In the genomic region with DNA sequence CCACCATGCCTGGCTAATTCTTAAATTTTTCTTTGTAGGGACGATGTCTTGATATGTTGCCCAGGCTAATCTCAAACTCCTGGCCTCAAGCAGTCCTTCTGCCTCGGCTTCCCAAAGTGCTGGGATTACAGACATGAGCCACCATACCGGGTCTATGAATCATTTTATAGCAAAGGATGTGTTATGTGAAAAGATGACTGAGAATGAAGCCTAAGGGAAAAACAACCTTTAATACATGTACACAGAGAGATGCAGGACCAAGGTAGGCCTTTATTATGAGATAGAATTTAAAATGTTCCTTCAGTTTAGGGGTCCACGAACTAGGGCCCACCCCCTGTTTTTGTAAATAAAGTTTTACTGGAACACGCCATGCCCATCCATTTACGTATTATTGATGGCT, we compare ENCODE assay signal across 19 cellular contexts. TPM values are rescaled to one million over a fixed set of nuclear protein-coding genes. Genes with fewer than 3 reads are reported as not detected.
A peak's percentile ranks its signal among the peaks of the same experiment; 100 is the strongest.
DNase-seq lines count a peak whose midpoint lies in the region; ATAC-seq, FAIRE-seq and TF ChIP-seq lines count a peak whose summit lies in the region.
"Had no signal": no experiment of that assay in that cellular context is flagged by ENCODE, and none has a peak within 500 bp of the region (broad histone marks: within the 10 kb centered on the region; RNA-seq: fewer than 3 reads in every experiment).

No MANE protein-coding gene starts in this region.

- no peak for TF ChIP-seq RAD21 in A549 (conservative IDR thresholded peaks at IDR 0.05 in 1 of 2, IDR thresholded peaks at IDR 0.05 in 1 of 2)

- no peak overlapping the region for H3K4me3 Mint-ChIP-seq in T-cell
- no peak overlapping the region for H3K4me3 Mint-ChIP-seq in activated T-helper 2 cell treated with anti-CD3 and anti-CD28 coated beads, Interferon-gamma antibody, Interleukin-2, Interleukin-4, amounts not matched to agents 10 μg/mL and 5 μg/mL and 100 μg/mL, durations not matched to agents 14 hours and 24 hours and 36 hours (ENCODE audit: low read depth)
- H3K4me3 Mint-ChIP-seq: CD8-positive, alpha-beta memory T cell had no signal

- TF ChIP-seq POLR2A in A549 (IDR thresholded peaks at IDR 0.05; ENCODE audit: low read length) = no peak

- H3K4me1 ChIP-seq in A549 = peaks cover 62% of the 10 kb centered on the region
- H3K4me1 ChIP-seq: BLaER1 had no signal

- peak overlapping the region in 1 of 2 experiments; percentile 12; a peak in 1 of 6 replicates for H3K27ac ChIP-seq in A549
- H3K27ac ChIP-seq: BLaER1 had no signal

- H3K9me3 Mint-ChIP-seq in T-cell = no peaks in the 10 kb centered on the region
- no peaks in the 10 kb centered on the region for H3K9me3 Mint-ChIP-seq in activated T-helper 2 cell treated with anti-CD3 and anti-CD28 coated beads, Interferon-gamma antibody, Interleukin-2, Interleukin-4, amounts not matched to agents 10 μg/mL and 5 μg/mL and 100 μg/mL, durations not matched to agents 14 hours and 24 hours and 36 hours
- H3K9me3 Mint-ChIP-seq: CD8-positive, alpha-beta memory T cell had no signal

- TF ChIP-seq CTCF in A549 (IDR thresholded peaks at IDR 0.05) = no peak
- TF ChIP-seq CTCF in epithelial cell of esophagus (IDR thresholded peaks at IDR 0.05; ENCODE audit: insufficient read depth, low read depth, low read length, missing control alignments) = no peak
- TF ChIP-seq CTCF in GM10248 (IDR thresholded peaks at IDR 0.05; ENCODE audit: control extremely low read depth, extremely low read depth, low read depth, missing control alignments) = no peak

- POLR2A ChIA-PET in A549 (lab: Yijun Ruan, JAX) (no interaction called here), T-cell (lab: Charles Lee) (no interaction called here), GM10248 (lab: Yijun Ruan, JAX) (no interaction called here)

- no peak for FAIRE-seq in A549 (lab: Jason Lieb, UNC)
- FAIRE-seq: RCC 7860 had no signal

- intact Hi-C loops in activated T-helper 2 cell treated with anti-CD3 and anti-CD28 coated beads, Interferon-gamma antibody, Interleukin-2, Interleukin-4, amounts not matched to agents 10 μg/mL and 5 μg/mL and 100 μg/mL, durations not matched to agents 14 hours and 24 hours and 36 hours (cut with micrococcal nuclease) = no loop called here

- peaks cover 80 to 88% (median 84%) of the 10 kb centered on the region in 3 donors for H3K4me1 Mint-ChIP-seq in T-cell
- peaks cover 23% of the 10 kb centered on the region for H3K4me1 Mint-ChIP-seq in activated T-helper 2 cell treated with anti-CD3 and anti-CD28 coated beads, Interferon-gamma antibody, Interleukin-2, Interleukin-4, amounts not matched to agents 10 μg/mL and 5 μg/mL and 100 μg/mL, durations not matched to agents 14 hours and 24 hours and 36 hours (ENCODE audit: low read depth)

- no peak for TF ChIP-seq EP300 in A549 (IDR thresholded peaks at IDR 0.05)

- no peaks in the 10 kb centered on the region for H3K27me3 Mint-ChIP-seq in T-cell
- H3K27me3 Mint-ChIP-seq in activated T-helper 2 cell treated with anti-CD3 and anti-CD28 coated beads, Interferon-gamma antibody, Interleukin-2, Interleukin-4, amounts not matched to agents 10 μg/mL and 5 μg/mL and 100 μg/mL, durations not matched to agents 14 hours and 24 hours and 36 hours (ENCODE audit: low read depth) = no peaks in the 10 kb centered on the region
- H3K27me3 Mint-ChIP-seq: CD8-positive, alpha-beta memory T cell had no signal

- DNase-seq in A549 (ENCODE audit: low read depth in 1 of 2, low spot score in 1 of 2) = no peak
- DNase-seq in ELR (ENCODE audit: low read depth) = peak; percentile 57
- DNase-seq in T-cell = no peak
- peak; percentile 41 for DNase-seq in epithelial cell of esophagus (ENCODE audit: low read depth)
- no peak for DNase-seq in activated T-helper 2 cell treated with anti-CD3 and anti-CD28 coated beads, Interferon-gamma antibody, Interleukin-2, Interleukin-4, amounts not matched to agents 10 μg/mL and 5 μg/mL and 100 μg/mL, durations not matched to agents 14 hours and 24 hours and 36 hours (ENCODE audit: low spot score)
- DNase-seq in GM10248 (ENCODE audit: extremely low spot score) = no peak
- DNase-seq: CD8-positive, alpha-beta memory T cell; DMS53; NCI-H1105 treated with DMSO at 0.1 percent for 48 hours; NCI-H1694; NCI-H2081 treated with DMSO at 0.1 percent for 48 hours; NCI-H446 treated with DMSO at 0.1 percent for 48 hours; NK-92 treated with Interleukin-12 subunit alpha and Interleukin-12 subunit beta, amount 100 ng/mL, for 24 hours; SHP77 had no signal

- no peaks in the 10 kb centered on the region for H3K9me3 ChIP-seq in A549
- H3K9me3 ChIP-seq: HAP-1 had no signal

- H3K27ac Mint-ChIP-seq in T-cell = peak overlapping the region; percentile 54 to 56
- H3K27ac Mint-ChIP-seq in activated T-helper 2 cell treated with anti-CD3 and anti-CD28 coated beads, Interferon-gamma antibody, Interleukin-2, Interleukin-4, amounts not matched to agents 10 μg/mL and 5 μg/mL and 100 μg/mL, durations not matched to agents 14 hours and 24 hours and 36 hours = no peak overlapping the region

- WGBS in A549 (ENCODE audit: missing lambda C conversion rate) = 85% methylated on average over 6 of the region's 6 CpGs

- 0 out of 3 replicates have a peak overlapping the region, but pooled peaks have one; percentile 2 for H3K4me2 ChIP-seq in A549
- H3K4me2 ChIP-seq: BLaER1 had no signal

- H3K4me3 ChIP-seq in A549 = no peak overlapping the region
- no peak overlapping the region for H3K4me3 ChIP-seq in epithelial cell of esophagus (ENCODE audit: low read length)
- H3K4me3 ChIP-seq: BLaER1, HAP-1 had no signal

- peaks cover 50% of the 10 kb centered on the region for H3K36me3 Mint-ChIP-seq in T-cell
- H3K36me3 Mint-ChIP-seq in activated T-helper 2 cell treated with anti-CD3 and anti-CD28 coated beads, Interferon-gamma antibody, Interleukin-2, Interleukin-4, amounts not matched to agents 10 μg/mL and 5 μg/mL and 100 μg/mL, durations not matched to agents 14 hours and 24 hours and 36 hours (ENCODE audit: low read depth) = peaks cover 25% of the 10 kb centered on the region

- CTCF ChIA-PET in A549 (lab: Yijun Ruan, JAX) = no interaction called here
- CTCF ChIA-PET in T-cell (lab: Charles Lee) = no interaction called here
- CTCF ChIA-PET in GM10248 (lab: Yijun Ruan, JAX) = no interaction called here

- ATAC-seq in A549 (no peak), T-cell (replicated peaks in 1 of 4) (no peak), HG03521 (IDR thresholded peaks at IDR 0.05; ENCODE audit: unreplicated experiment) (no peak), GM21390 (IDR thresholded peaks at IDR 0.05; ENCODE audit: unreplicated experiment) (no peak)

TF ChIP-seq in A549, 52 proteins besides CTCF, POLR2A, EP300 and RAD21:
- TF ChIP-seq RARB (CRISPR knock-in tag; IDR thresholded peaks at IDR 0.05) (no peak), PHF8 (IDR thresholded peaks at IDR 0.05; ENCODE audit: borderline replicate concordance, low read depth) (no peak), ZC3H11A (IDR thresholded peaks at IDR 0.05) (no peak), RCOR1 (IDR thresholded peaks at IDR 0.05; ENCODE audit: low read depth, low read length) (no peak), NPAS2 (CRISPR knock-in tag; IDR thresholded peaks at IDR 0.05; ENCODE audit: borderline replicate concordance) (no peak)
- TF ChIP-seq, protein P1, sequence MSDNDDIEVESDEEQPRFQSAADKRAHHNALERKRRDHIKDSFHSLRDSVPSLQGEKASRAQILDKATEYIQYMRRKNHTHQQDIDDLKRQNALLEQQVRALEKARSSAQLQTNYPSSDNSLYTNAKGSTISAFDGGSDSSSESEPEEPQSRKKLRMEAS (IDR thresholded peaks at IDR 0.05) = no peak

RNA-seq across cellular contexts. Expression of a gene that starts 41.0 kb away (rescaled TPM):
- 99.2 and 119 TPM in 2 replicates for polyA plus RNA-seq in A549 (2011; rRNA removed)
- polyA plus RNA-seq in A549 (2012; cell fraction: cytosol; rRNA removed) = 20.6 and 26.7 TPM in 2 replicates
- polyA plus RNA-seq in A549 (2012; cell fraction: nucleus; rRNA removed) = 20.0 and 30.7 TPM in 2 replicates
- polyA plus RNA-seq in A549 (2017; fragmentation: RNase III; extraction: RNeasy Plus Mini Kit Qiagen cat#74134 plus additional on column Dnase treatment) = 61.4 to 73.5 TPM (median 69.9 TPM) in 3 replicates
- polyA minus RNA-seq in A549 (2011; rRNA and poly(A)+ RNA removed) = 47.4 and 49.8 TPM in 2 replicates
- 10 to 100 TPM; 37.5 to 63.8 (median 50.1) TPM for total RNA-seq in T-cell
- 16.4 and 23.9 TPM in 2 replicates for total RNA-seq in activated T-helper 2 cell treated with anti-CD3 and anti-CD28 coated beads, Interferon-gamma antibody, Interleukin-2, Interleukin-4, amounts not matched to agents 10 μg/mL and 5 μg/mL and 100 μg/mL, durations not matched to agents 14 hours and 24 hours and 36 hours

Comparison
In these comparisons a context has a peak if more than half of its experiments do, and no peak if none do; other contexts are left out.
1. DNase-seq: peak in ELR (single experiment) and epithelial cell of esophagus (single experiment); none in A549 (0 of 2), T-cell (0 of 34), activated T-helper 2 cell treated with anti-CD3 and anti-CD28 coated beads, Interferon-gamma antibody, Interleukin-2, Interleukin-4, amounts not matched to agents 10 μg/mL and 5 μg/mL and 100 μg/mL, durations not matched to agents 14 hours and 24 hours and 36 hours (single experiment) and GM10248 (single experiment).